30 cellular contexts compared by ENCODE assay signal in the genomic region with DNA sequence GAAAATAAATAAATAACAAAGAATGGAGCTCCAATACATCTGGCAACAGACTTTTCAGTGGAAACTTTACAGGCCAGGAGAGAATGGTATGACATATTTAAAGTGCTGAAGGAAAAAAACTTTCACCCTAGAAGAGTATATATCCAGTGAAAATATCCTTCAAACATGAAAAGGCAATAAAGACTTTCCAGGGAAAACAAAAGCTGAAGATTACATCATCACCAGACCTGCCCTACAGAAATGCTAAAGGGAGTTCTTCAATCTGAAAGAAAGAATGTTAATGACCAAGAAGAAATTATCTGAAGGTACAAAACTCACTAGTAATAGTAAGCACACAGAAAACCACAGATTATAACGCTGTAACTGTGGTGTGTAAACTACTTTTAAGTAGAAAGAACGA.
"Had no signal": no experiment of that assay in that cellular context is flagged by ENCODE, and none has a peak within 500 bp of the region (broad histone marks: within the 10 kb centered on the region; RNA-seq: fewer than 3 reads in every experiment).

No MANE protein-coding gene starts in this region.

- DNase-seq: hypothalamus; immature natural killer cell; kidney; left colon; left lung; lower lobe of right lung; mammary epithelial cell; mesenchymal stem cell; naive B cell; natural killer cell; nephron progenitor cell; occipital lobe; psoas muscle; spleen; stimulated activated CD4-positive, alpha-beta T cell treated with anti-CD3 and anti-CD28 coated beads, Interleukin-4, amount 100 ng/mL, for 24 hours; stimulated activated naive CD4-positive, alpha-beta T cell treated with Interleukin-2 at 50 U/mL for 16 hours; stimulated activated naive CD8-positive, alpha-beta T cell treated with anti-CD3 and anti-CD28 coated beads, Interleukin-15, amount 100 ng/mL, for 72 hours; substantia nigra; upper lobe of left lung had no signal

- H3K9me3 ChIP-seq: left lung, lower lobe of right lung, neutrophil, psoas muscle, right atrium auricular region, spleen, tibial nerve, upper lobe of left lung, vagina had no signal

- H3K79me2 ChIP-seq: parathyroid adenoma had no signal

- ATAC-seq: left colon; left lung; lower lobe of right lung; natural killer cell; psoas muscle; sciatic nerve; stimulated activated effector memory CD8-positive, alpha-beta T cell treated with anti-CD3 and anti-CD28 coated beads, Interleukin-12 subunit alpha, Interleukin-12 subunit beta, amount 100 ng/mL, for 72 hours; stimulated activated naive CD8-positive, alpha-beta T cell treated with anti-CD3 and anti-CD28 coated beads, Interleukin-15, amount 100 ng/mL, for 72 hours had no signal

- H3K9ac ChIP-seq: neural progenitor cell, parathyroid adenoma had no signal

- H3K36me3 ChIP-seq: left lung, lower lobe of right lung, neural progenitor cell, neutrophil, right atrium auricular region, spleen, tibial nerve, upper lobe of left lung, vagina had no signal

- H3K4me1 ChIP-seq: left lung, lower lobe of right lung, neural progenitor cell, parathyroid adenoma, psoas muscle, right atrium auricular region, spleen, tibial nerve, upper lobe of left lung, vagina had no signal

- H3K4me3 Mint-ChIP-seq: immature natural killer cell; mesothelial cell of epicardium; naive B cell; natural killer cell; nephron progenitor cell; neural progenitor cell; stimulated activated effector memory CD8-positive, alpha-beta T cell treated with anti-CD3 and anti-CD28 coated beads, Interleukin-12 subunit alpha, Interleukin-12 subunit beta, amount 100 ng/mL, for 72 hours; stimulated activated naive CD8-positive, alpha-beta T cell treated with anti-CD3 and anti-CD28 coated beads, Interleukin-15, amount 100 ng/mL, for 72 hours had no signal

- H3K27me3 ChIP-seq: left lung, neural progenitor cell, right atrium auricular region, upper lobe of left lung, vagina had no signal

- H3K4me3 ChIP-seq: left lung, lower lobe of right lung, neural progenitor cell, psoas muscle, right atrium auricular region, skin epidermis, spleen, tibial nerve, upper lobe of left lung, vagina had no signal

- H3K36me3 Mint-ChIP-seq: immature natural killer cell; mesothelial cell of epicardium; natural killer cell; neural progenitor cell; stimulated activated effector memory CD8-positive, alpha-beta T cell treated with anti-CD3 and anti-CD28 coated beads, Interleukin-12 subunit alpha, Interleukin-12 subunit beta, amount 100 ng/mL, for 72 hours had no signal

- H3K27ac ChIP-seq: left lung, lower lobe of right lung, neural progenitor cell, neutrophil, parathyroid adenoma, psoas muscle, right atrium auricular region, skin epidermis, spleen, tibial nerve, upper lobe of left lung, vagina had no signal

- FAIRE-seq: islet of Langerhans, kidney had no signal

- H3K4me1 Mint-ChIP-seq: immature natural killer cell; mesothelial cell of epicardium; naive B cell; natural killer cell; neural progenitor cell; stimulated activated effector memory CD8-positive, alpha-beta T cell treated with anti-CD3 and anti-CD28 coated beads, Interleukin-12 subunit alpha, Interleukin-12 subunit beta, amount 100 ng/mL, for 72 hours had no signal

- H2AFZ ChIP-seq: neural progenitor cell, parathyroid adenoma had no signal

- H3K9me3 Mint-ChIP-seq: immature natural killer cell; mesothelial cell of epicardium; naive B cell; natural killer cell; nephron progenitor cell; stimulated activated effector memory CD8-positive, alpha-beta T cell treated with anti-CD3 and anti-CD28 coated beads, Interleukin-12 subunit alpha, Interleukin-12 subunit beta, amount 100 ng/mL, for 72 hours had no signal

- H3K4me2 ChIP-seq: neural progenitor cell had no signal

- H3K27ac Mint-ChIP-seq: immature natural killer cell; mesothelial cell of epicardium; naive B cell; natural killer cell; nephron progenitor cell; neural progenitor cell; stimulated activated naive CD8-positive, alpha-beta T cell treated with anti-CD3 and anti-CD28 coated beads, Interleukin-15, amount 100 ng/mL, for 72 hours had no signal
